In the genomic region with DNA sequence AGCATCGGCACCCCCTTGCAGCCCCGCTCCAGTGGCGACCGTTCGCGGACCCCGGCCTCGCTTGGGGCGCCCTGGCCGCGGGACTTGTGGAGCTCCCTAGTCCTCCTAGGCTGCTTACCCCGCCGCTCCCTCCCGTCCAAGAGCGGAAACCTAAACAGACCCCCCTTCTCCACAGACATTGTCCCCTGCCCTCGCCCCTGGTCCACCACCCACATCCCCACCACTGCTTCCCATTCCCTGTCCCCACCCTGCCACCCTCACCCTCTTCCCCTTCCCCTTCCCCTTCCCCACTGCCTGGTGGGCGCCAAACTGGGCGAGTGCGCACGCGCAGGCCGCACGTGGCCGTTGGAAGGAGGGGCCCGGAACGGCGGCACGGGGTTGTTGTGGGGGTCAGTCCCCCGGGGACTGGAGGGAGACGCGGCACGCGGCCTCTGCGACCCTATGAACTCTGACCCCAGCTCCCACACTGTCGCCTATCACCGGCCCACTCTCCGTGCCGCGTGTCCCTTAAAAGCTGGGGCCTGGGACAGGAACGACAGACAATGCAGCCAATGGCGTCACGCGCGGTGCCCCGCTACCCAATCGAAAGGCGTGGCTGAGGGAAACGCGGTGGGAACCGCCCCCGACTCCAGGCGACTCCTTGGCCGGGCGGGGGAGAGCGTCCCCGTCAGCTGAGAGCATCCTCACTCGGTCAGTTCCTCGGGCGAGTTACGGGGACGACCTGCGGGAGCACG, we compare ENCODE assay signal across 8 cellular contexts. TPM values are rescaled to one million over a fixed set of nuclear protein-coding genes. Genes with fewer than 3 reads are reported as not detected.
DNase-seq lines count a peak whose midpoint lies in the region; ATAC-seq and FAIRE-seq lines count a peak whose summit lies in the region.

TSS of gene SNX32 (plus strand) at position 667 of the 734 bp plus-strand sequence. CDS start 103 bp downstream, outside the sequence.

- H3K4me1 Mint-ChIP-seq in activated T-cell treated with anti-CD3 and anti-CD28 coated beads, Interleukin-2, amount 50 U/mL, for 72 hours (ENCODE audit: low read depth) = peaks cover 21% of the 10 kb centered on the region
- peaks cover 7 to 17% (median 7%) of the 10 kb centered on the region in 7 donors for H3K4me1 Mint-ChIP-seq in naive thymus-derived CD4-positive, alpha-beta T cell

- peaks cover 5 to 7% of the 10 kb centered on the region in 2 donors for H3K36me3 Mint-ChIP-seq in activated T-cell treated with anti-CD3 and anti-CD28 coated beads, Interleukin-2, amount 50 U/mL, for 72 hours (ENCODE audit: insufficient read depth in 2 of 2)
- peaks cover 0 to 5% (median 0%) of the 10 kb centered on the region in 5 donors for H3K36me3 Mint-ChIP-seq in naive thymus-derived CD4-positive, alpha-beta T cell

- peaks cover 6% of the 10 kb centered on the region for H3K4me1 ChIP-seq in NT2/D1 (ENCODE audit: insufficient read depth, insufficient read length)
- peaks cover 10 to 13% of the 10 kb centered on the region in 2 donors for H3K4me1 ChIP-seq in naive thymus-derived CD4-positive, alpha-beta T cell (ENCODE audit: control insufficient read depth in 2 of 2, insufficient read depth in 2 of 2, low read length in 2 of 2)

- H3K9me3 ChIP-seq in NT2/D1 (ENCODE audit: insufficient read depth, low read length) = peaks cover 6% of the 10 kb centered on the region; the same call in 1 of the 2 replicates
- H3K9me3 ChIP-seq in naive thymus-derived CD4-positive, alpha-beta T cell (ENCODE audit: control insufficient read depth in 2 of 3, low read length in 3 of 3) = no peaks in the 10 kb centered on the region

- no peaks in the 10 kb centered on the region for H3K36me3 ChIP-seq in NT2/D1 (ENCODE audit: insufficient read depth, insufficient read length, low read length)
- no peaks in the 10 kb centered on the region for H3K36me3 ChIP-seq in naive thymus-derived CD4-positive, alpha-beta T cell (ENCODE audit: control insufficient read depth in 2 of 3, insufficient read depth in 3 of 3, low read length in 3 of 3)

- peak within 1 kb of the TSS; percentile 78 for H3K27ac ChIP-seq in naive thymus-derived CD4-positive, alpha-beta T cell (ENCODE audit: low read depth, low read length)

- H3K4me3 Mint-ChIP-seq in activated T-cell treated with anti-CD3 and anti-CD28 coated beads, Interleukin-2, amount 50 U/mL, for 72 hours = no peak within 1 kb of the TSS
- H3K4me3 Mint-ChIP-seq in naive thymus-derived CD4-positive, alpha-beta T cell = no peak within 1 kb of the TSS

- intact Hi-C loops in naive thymus-derived CD4-positive, alpha-beta T cell (cut with micrococcal nuclease) = loop anchor here (1.0 to 5.0 kb wide), 7 partner anchors 25 to 181 kb away; partner anchors contain the start of genes CFL1 (in 2 of the 2), BANF1 (in 1 of the 2), C11orf68 (in 1 of the 2) and DRAP1 (in 1 of the 2)

- POLR2A ChIA-PET in naive thymus-derived CD4-positive, alpha-beta T cell (lab: Charles Lee) = interaction anchor here (0.8 to 2.1 kb wide), 11 partner anchors 12 to 787 kb away, joined by 3 to 15 read pairs (median 4); partner anchors contain the start of genes C11orf68, CCDC85B, CFL1 and MALAT1

- H3K27ac Mint-ChIP-seq in activated T-cell treated with anti-CD3 and anti-CD28 coated beads, Interleukin-2, amount 50 U/mL, for 72 hours = peak within 1 kb of the TSS; percentile 52
- H3K27ac Mint-ChIP-seq in naive thymus-derived CD4-positive, alpha-beta T cell = peak within 1 kb of the TSS in 1 of 9 donors; percentile 91

- CTCF ChIA-PET in naive thymus-derived CD4-positive, alpha-beta T cell (lab: Charles Lee) = interaction anchor here (0.5 to 2.6 kb wide), 7 partner anchors 12 to 60 kb away, joined by 3 to 11 read pairs (median 4); no protein-coding TSS in a partner anchor

- DNase-seq in C1 segment of cervical spinal cord (lab: John Stamatoyannopoulos, UW) (peak; percentile 54 to 95 (median 90)), HTR-8/SVneo (ENCODE audit: insufficient read length, low spot score) (peak; percentile 96), NT2/D1 (ENCODE audit: low read depth, low spot score) (peak; percentile 91), fibroblast of peridontal ligament (ENCODE audit: extremely low read depth) (peak; percentile 87)
- peak; percentile 97 to 98 for DNase-seq in activated T-cell treated with anti-CD3 and anti-CD28 coated beads, Interleukin-2, amount 50 U/mL, for 72 hours
- DNase-seq in naive thymus-derived CD4-positive, alpha-beta T cell = peak; percentile 88 to 94 (median 93)
- peak; percentile 89 to 93 for DNase-seq in stimulated activated CD8-positive, alpha-beta memory T cell treated with anti-CD3 and anti-CD28 coated beads, Interleukin-7, amount 100 ng/mL, for 48 hours (ENCODE audit: extremely low read depth in 1 of 2, low read depth in 1 of 2)

- H3K27me3 Mint-ChIP-seq in activated T-cell treated with anti-CD3 and anti-CD28 coated beads, Interleukin-2, amount 50 U/mL, for 72 hours (ENCODE audit: low read depth) = peaks cover 17% of the 10 kb centered on the region
- H3K27me3 Mint-ChIP-seq in naive thymus-derived CD4-positive, alpha-beta T cell = peaks cover 0 to 21% (median 0%) of the 10 kb centered on the region in 5 donors

- no peak for FAIRE-seq in HTR-8/SVneo (lab: Jason Lieb, UNC)

- H3K9ac ChIP-seq in NT2/D1 (ENCODE audit: insufficient read length, low read depth) = peak within 1 kb of the TSS; percentile 80

- H3K4me3 ChIP-seq in NT2/D1 (ENCODE audit: insufficient read length, low read depth) = peak within 1 kb of the TSS; percentile 66
- peak within 1 kb of the TSS; percentile 91 for H3K4me3 ChIP-seq in naive thymus-derived CD4-positive, alpha-beta T cell (ENCODE audit: low read length)

- H3K9me3 Mint-ChIP-seq in activated T-cell treated with anti-CD3 and anti-CD28 coated beads, Interleukin-2, amount 50 U/mL, for 72 hours = peaks cover 6% of the 10 kb centered on the region in 2 donors
- H3K9me3 Mint-ChIP-seq in naive thymus-derived CD4-positive, alpha-beta T cell = no peaks in the 10 kb centered on the region

- peaks cover 4% of the 10 kb centered on the region for H3K27me3 ChIP-seq in NT2/D1 (ENCODE audit: insufficient read depth, insufficient read length)
- H3K27me3 ChIP-seq in naive thymus-derived CD4-positive, alpha-beta T cell (ENCODE audit: control insufficient read depth in 2 of 2, insufficient read depth in 2 of 2, low read length in 2 of 2) = no peaks in the 10 kb centered on the region

- ATAC-seq in GM19397 (IDR thresholded peaks at IDR 0.05; ENCODE audit: unreplicated experiment) = peak; percentile 93
- ATAC-seq in activated T-cell treated with anti-CD3 and anti-CD28 coated beads, Interleukin-2, amount 50 U/mL, for 72 hours (replicated peaks in 1 of 2) = peak; percentile 99 to 100
- ATAC-seq in naive thymus-derived CD4-positive, alpha-beta T cell = peak; percentile 100

RNA-seq across cellular contexts. Expression of gene SNX32, which starts in this region (rescaled TPM):
- total RNA-seq in activated T-cell treated with anti-CD3 and anti-CD28 coated beads, Interleukin-2, amount 50 U/mL, for 72 hours = 1 to 10 TPM; 2.2 to 4.6 TPM
- total RNA-seq in naive thymus-derived CD4-positive, alpha-beta T cell = 1 to 10 TPM in 3 of 5 experiments, under 1 TPM in 2; 0.81 to 2.0 (median 1.1) TPM
- polyA plus RNA-seq in naive thymus-derived CD4-positive, alpha-beta T cell = under 1 TPM; 0.38 to 0.60 TPM

Comparison
In these comparisons a context has a peak if more than half of its experiments do, and no peak if none do; other contexts are left out.
1. Peak in every context shown above with its lines: DNase-seq, ATAC-seq, H3K4me3 ChIP-seq and H3K27ac ChIP-seq.